Comparison of ENCODE assay signal across 8 cellular contexts in the genomic region with DNA sequence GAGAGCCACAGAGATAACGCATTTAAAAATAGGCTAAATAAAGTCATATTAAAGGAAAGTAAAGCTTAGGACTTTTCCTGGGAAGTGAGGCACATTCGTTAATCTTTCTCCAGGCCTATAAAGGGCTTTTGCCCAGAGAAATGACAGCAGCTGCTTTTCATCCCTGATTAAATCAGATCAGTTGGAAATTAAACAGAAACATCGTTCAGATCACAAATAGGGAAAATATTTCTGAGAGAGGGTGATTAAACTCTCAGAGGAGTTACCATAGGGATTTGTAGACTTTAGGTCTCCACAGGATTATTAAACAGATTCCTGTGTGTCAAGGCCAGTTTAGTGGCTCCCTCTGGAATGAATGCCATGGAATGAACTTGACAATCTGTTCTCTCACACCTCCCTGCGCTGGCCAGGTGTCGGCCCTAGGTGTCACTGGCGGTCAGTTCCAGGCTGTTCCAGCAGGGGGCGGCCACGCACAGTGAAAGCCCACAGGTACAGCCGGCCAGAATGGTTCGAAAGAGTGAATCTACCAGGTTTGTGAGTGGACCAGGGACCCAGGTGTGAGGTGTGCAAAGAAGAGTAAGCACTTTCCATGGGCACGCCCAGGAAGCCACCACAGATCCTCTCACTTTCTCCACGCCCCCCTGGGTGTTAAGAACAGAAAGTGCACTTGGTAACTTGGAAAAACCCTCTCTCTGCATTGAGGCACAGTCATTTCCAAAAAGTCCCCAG.
A peak's percentile ranks its signal among the peaks of the same experiment; 100 is the strongest.
DNase-seq lines count a peak whose midpoint lies in the region; ATAC-seq and TF ChIP-seq lines count a peak whose summit lies in the region.

No MANE protein-coding gene starts in this region.

- no peak overlapping the region for H2AFZ ChIP-seq in parathyroid adenoma

- H3K79me2 ChIP-seq in parathyroid adenoma, result no peaks in the 10 kb centered on the region

- peak; percentile 93 for ATAC-seq in GM21526 (IDR thresholded peaks at IDR 0.05; ENCODE audit: low FRiP score, unreplicated experiment)
- peak; percentile 99 for ATAC-seq in RWPE2 (ENCODE audit: low read depth)

- TF ChIP-seq CTCF in RWPE2 (IDR thresholded peaks at IDR 0.05; ENCODE audit: poor library complexity, severe bottlenecking) (peak; percentile 100), parathyroid adenoma (IDR thresholded peaks at IDR 0.05) (peak; percentile 91), transverse colon (IDR thresholded peaks at IDR 0.05) (peak; percentile 99)

- intact Hi-C loops in transverse colon (cut with DNase I; ENCODE audit: low total_unique reads), result loop anchor here (2.0 kb wide), 2 partner anchors 763 to 941 kb away; a partner anchor contains a TSS

- H3K9ac ChIP-seq in parathyroid adenoma, result no peak overlapping the region

- TF ChIP-seq POLR2A in transverse colon (IDR thresholded peaks at IDR 0.05), result no peak

- DNase-seq in EL, result peak; percentile 56
- DNase-seq in HT1080 (ENCODE audit: low read depth), result peak; percentile 73
- DNase-seq in RWPE2 (ENCODE audit: low spot score), result peak; percentile 87
- peak; percentile 45 for DNase-seq in activated gamma-delta T cell (lab: John Stamatoyannopoulos, UW)
- peak; percentile 74 for DNase-seq in germinal center (ENCODE audit: low spot score)
- DNase-seq in transverse colon, result peak; percentile 90

- no peaks in the 10 kb centered on the region for H3K4me1 ChIP-seq in RWPE2 (ENCODE audit: insufficient read depth, poor library complexity, severe bottlenecking)
- H3K4me1 ChIP-seq in parathyroid adenoma, result no peaks in the 10 kb centered on the region
- H3K4me1 ChIP-seq in transverse colon, result peaks cover 0 to 9% (median 0%) of the 10 kb centered on the region in 4 donors

- WGBS in transverse colon (ENCODE audit: low coverage in 1 of 2), 2 donors, result 12 to 30% methylated on average over 3 to 12 of the region's 12 CpGs

- no peaks in the 10 kb centered on the region for H3K36me3 ChIP-seq in RWPE2 (ENCODE audit: low read depth)
- no peaks in the 10 kb centered on the region for H3K36me3 ChIP-seq in parathyroid adenoma (ENCODE audit: control insufficient read depth, insufficient read depth, low read length)
- H3K36me3 ChIP-seq in transverse colon, result no peaks in the 10 kb centered on the region

- H3K9me3 ChIP-seq in RWPE2 (ENCODE audit: severe bottlenecking) (no peaks in the 10 kb centered on the region), parathyroid adenoma (ENCODE audit: control insufficient read depth, low read length) (no peaks in the 10 kb centered on the region), transverse colon (no peaks in the 10 kb centered on the region)

- no peak overlapping the region for H3K4me3 ChIP-seq in RWPE2 (ENCODE audit: severe bottlenecking)
- H3K4me3 ChIP-seq in parathyroid adenoma (ENCODE audit: low read depth, low read length), result no peak overlapping the region
- H3K4me3 ChIP-seq in transverse colon, result no peak overlapping the region

- no peak overlapping the region for H3K4me2 ChIP-seq in parathyroid adenoma (ENCODE audit: low read length)

- H3K27ac ChIP-seq in RWPE2 (ENCODE audit: poor library complexity, severe bottlenecking), result no peak overlapping the region
- no peak overlapping the region for H3K27ac ChIP-seq in parathyroid adenoma
- H3K27ac ChIP-seq in transverse colon, result no peak overlapping the region

- in situ Hi-C loops in transverse colon (cut with MboI; ENCODE audit: low pct_ligation_motif_present in 1 of 4, low pct_unique_long_range_greater_than_20kb in 1 of 4, low sequenced_read_pairs in 3 of 4), result loop anchor here (10.0 to 25.0 kb wide), 6 partner anchors 170 to 945 kb away; a partner anchor contains a TSS

- H3K27me3 ChIP-seq in RWPE2 (ENCODE audit: insufficient read depth, poor library complexity, severe bottlenecking), result no peaks in the 10 kb centered on the region
- no peaks in the 10 kb centered on the region for H3K27me3 ChIP-seq in parathyroid adenoma (ENCODE audit: control insufficient read depth, insufficient read depth, low read length)
- no peaks in the 10 kb centered on the region for H3K27me3 ChIP-seq in transverse colon

- no peak for TF ChIP-seq EP300 in transverse colon (IDR thresholded peaks at IDR 0.05; ENCODE audit: low read depth)
